In genomic region chr3:13210221-13210975, GRCh38 we compare ENCODE assay signal across 1 cellular context.
TF ChIP-seq lines count a peak whose summit lies in the region.

No MANE protein-coding gene starts in this region.

TF ChIP-seq in HEK293, 187 proteins besides CTCF, POLR2A, EP300 and RAD21 (continued from another document):
- TF ChIP-seq REST (tag by site-specific recombination; IDR thresholded peaks at IDR 0.05) (no peak), ZNF324 (tag by site-specific recombination; IDR thresholded peaks at IDR 0.05) (no peak), ZNF184 (tag by site-specific recombination; IDR thresholded peaks at IDR 0.05) (no peak)
